In genomic region chr15:70114226-70114625, GRCh38 we compare ENCODE assay signal across 1 cellular context.
TF ChIP-seq lines count a peak whose summit lies in the region.

No MANE protein-coding gene starts in this region.

TF ChIP-seq in H1, 55 proteins besides CTCF, POLR2A, EP300 and RAD21:
- no peak for TF ChIP-seq BRCA1 (IDR thresholded peaks at IDR 0.05; ENCODE audit: low read depth, low read length)
- TF ChIP-seq EGR1 (IDR thresholded peaks at IDR 0.05; ENCODE audit: borderline replicate concordance, low read depth, low read length), result no peak
- no peak for TF ChIP-seq SIRT6 (IDR thresholded peaks at IDR 0.05; ENCODE audit: low read length)
- no peak for TF ChIP-seq CEBPB (IDR thresholded peaks at IDR 0.05; ENCODE audit: low read depth, low read length)
- TF ChIP-seq NRF1 (IDR thresholded peaks at IDR 0.05; ENCODE audit: low read depth, low read length), result no peak
- TF ChIP-seq POLR2AphosphoS5 (IDR thresholded peaks at IDR 0.05; ENCODE audit: low read depth, low read length), result no peak
- TF ChIP-seq SIN3A (conservative IDR thresholded peaks at IDR 0.05 in 1 of 2, IDR thresholded peaks at IDR 0.05 in 1 of 2; ENCODE audit: low read depth in 1 of 2, low read length in 2 of 2), result no peak
